Comparison of ENCODE assay signal across 1 cellular context in the genomic region with DNA sequence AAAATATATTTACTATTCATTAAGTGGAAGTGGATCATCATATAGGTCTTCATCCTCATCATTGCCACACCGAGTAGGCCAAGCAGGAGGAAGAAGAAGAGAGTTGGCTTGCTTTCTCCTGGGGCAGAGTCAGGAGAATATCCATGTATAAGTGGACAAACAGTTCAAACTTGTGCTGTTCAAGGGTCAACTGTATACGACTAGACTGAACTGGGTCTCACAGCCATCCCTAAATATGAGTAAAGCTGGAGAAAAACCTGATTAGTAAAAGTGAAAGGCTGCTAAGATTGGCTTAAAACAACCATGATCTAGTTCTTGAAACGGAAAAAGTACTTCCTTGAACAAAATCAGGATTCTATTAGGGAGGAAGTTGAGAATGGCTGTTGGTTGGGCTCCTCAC.
TF ChIP-seq lines count a peak whose summit lies in the region.

No MANE protein-coding gene starts in this region.

TF ChIP-seq in K562, 482 proteins besides CTCF, POLR2A, EP300 and RAD21 (continued from another document and continues in another):
- TF ChIP-seq ZNF584 (CRISPR knock-in tag; IDR thresholded peaks at IDR 0.05; ENCODE audit: low read depth) (0 out of 2 replicates have a peak, but pooled peaks have one; percentile 5), ZNF134 (CRISPR knock-in tag; conservative IDR thresholded peaks at IDR 0.05) (no peak), ZNF239 (CRISPR knock-in tag; IDR thresholded peaks at IDR 0.05) (peak; percentile 7), ZNF589 (CRISPR knock-in tag; IDR thresholded peaks at IDR 0.05; ENCODE audit: low read depth) (peak; percentile 50; the same call in 1 of the 2 replicates), CTCFL (IDR thresholded peaks at IDR 0.05; ENCODE audit: borderline replicate concordance, insufficient read depth, low read depth, low read length, poor library complexity, severe bottlenecking) (no peak), MCM5 (IDR thresholded peaks at IDR 0.05; ENCODE audit: low read depth) (no peak), ZBTB43 (CRISPR knock-in tag; IDR thresholded peaks at IDR 0.05) (no peak), DDX20 (tag; IDR thresholded peaks at IDR 0.05; ENCODE audit: low read depth) (peak; percentile 18; the same call in 1 of the 2 replicates), ELF2 (CRISPR knock-in tag; IDR thresholded peaks at IDR 0.05) (0 out of 2 replicates have a peak, but pooled peaks have one; percentile 13), PHF20 (IDR thresholded peaks at IDR 0.05; ENCODE audit: partially characterized antibody) (no peak), ZNF655 (CRISPR knock-in tag; IDR thresholded peaks at IDR 0.05) (no peak), TAF7 (tag; IDR thresholded peaks at IDR 0.05) (no peak), GMEB1 (CRISPR knock-in tag; IDR thresholded peaks at IDR 0.05) (no peak), TBL1XR1 (IDR thresholded peaks at IDR 0.05; ENCODE audit: low read length in 2 of 2) (no peak), GTF2A2 (tag; IDR thresholded peaks at IDR 0.05) (0 out of 2 replicates have a peak, but pooled peaks have one; percentile 18), PTTG1 (tag; IDR thresholded peaks at IDR 0.05; ENCODE audit: low read depth) (0 out of 2 replicates have a peak, but pooled peaks have one; percentile 40), ZKSCAN8 (CRISPR knock-in tag; IDR thresholded peaks at IDR 0.05) (peak; percentile 66; the same call in 1 of the 2 replicates), ATF6 (CRISPR knock-in tag; IDR thresholded peaks at IDR 0.05) (no peak), TCF3 (CRISPR knock-in tag; IDR thresholded peaks at IDR 0.05) (no peak), ZNF354B (CRISPR knock-in tag; IDR thresholded peaks at IDR 0.05) (peak; percentile 4; the same call in 1 of the 2 replicates), ZBTB17 (CRISPR knock-in tag; IDR thresholded peaks at IDR 0.05) (no peak), NR1H2 (CRISPR knock-in tag; IDR thresholded peaks at IDR 0.05) (no peak)
- TF ChIP-seq, protein P1, sequence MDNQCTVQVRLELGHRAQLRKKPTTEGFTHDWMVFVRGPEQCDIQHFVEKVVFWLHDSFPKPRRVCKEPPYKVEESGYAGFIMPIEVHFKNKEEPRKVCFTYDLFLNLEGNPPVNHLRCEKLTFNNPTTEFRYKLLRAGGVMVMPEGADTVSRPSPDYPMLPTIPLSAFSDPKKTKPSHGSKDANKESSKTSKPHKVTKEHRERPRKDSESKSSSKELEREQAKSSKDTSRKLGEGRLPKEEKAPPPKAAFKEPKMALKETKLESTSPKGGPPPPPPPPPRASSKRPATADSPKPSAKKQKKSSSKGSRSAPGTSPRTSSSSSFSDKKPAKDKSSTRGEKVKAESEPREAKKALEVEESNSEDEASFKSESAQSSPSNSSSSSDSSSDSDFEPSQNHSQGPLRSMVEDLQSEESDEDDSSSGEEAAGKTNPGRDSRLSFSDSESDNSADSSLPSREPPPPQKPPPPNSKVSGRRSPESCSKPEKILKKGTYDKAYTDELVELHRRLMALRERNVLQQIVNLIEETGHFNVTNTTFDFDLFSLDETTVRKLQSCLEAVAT (IDR thresholded peaks at IDR 0.05): no peak
- TF ChIP-seq, protein P2, sequence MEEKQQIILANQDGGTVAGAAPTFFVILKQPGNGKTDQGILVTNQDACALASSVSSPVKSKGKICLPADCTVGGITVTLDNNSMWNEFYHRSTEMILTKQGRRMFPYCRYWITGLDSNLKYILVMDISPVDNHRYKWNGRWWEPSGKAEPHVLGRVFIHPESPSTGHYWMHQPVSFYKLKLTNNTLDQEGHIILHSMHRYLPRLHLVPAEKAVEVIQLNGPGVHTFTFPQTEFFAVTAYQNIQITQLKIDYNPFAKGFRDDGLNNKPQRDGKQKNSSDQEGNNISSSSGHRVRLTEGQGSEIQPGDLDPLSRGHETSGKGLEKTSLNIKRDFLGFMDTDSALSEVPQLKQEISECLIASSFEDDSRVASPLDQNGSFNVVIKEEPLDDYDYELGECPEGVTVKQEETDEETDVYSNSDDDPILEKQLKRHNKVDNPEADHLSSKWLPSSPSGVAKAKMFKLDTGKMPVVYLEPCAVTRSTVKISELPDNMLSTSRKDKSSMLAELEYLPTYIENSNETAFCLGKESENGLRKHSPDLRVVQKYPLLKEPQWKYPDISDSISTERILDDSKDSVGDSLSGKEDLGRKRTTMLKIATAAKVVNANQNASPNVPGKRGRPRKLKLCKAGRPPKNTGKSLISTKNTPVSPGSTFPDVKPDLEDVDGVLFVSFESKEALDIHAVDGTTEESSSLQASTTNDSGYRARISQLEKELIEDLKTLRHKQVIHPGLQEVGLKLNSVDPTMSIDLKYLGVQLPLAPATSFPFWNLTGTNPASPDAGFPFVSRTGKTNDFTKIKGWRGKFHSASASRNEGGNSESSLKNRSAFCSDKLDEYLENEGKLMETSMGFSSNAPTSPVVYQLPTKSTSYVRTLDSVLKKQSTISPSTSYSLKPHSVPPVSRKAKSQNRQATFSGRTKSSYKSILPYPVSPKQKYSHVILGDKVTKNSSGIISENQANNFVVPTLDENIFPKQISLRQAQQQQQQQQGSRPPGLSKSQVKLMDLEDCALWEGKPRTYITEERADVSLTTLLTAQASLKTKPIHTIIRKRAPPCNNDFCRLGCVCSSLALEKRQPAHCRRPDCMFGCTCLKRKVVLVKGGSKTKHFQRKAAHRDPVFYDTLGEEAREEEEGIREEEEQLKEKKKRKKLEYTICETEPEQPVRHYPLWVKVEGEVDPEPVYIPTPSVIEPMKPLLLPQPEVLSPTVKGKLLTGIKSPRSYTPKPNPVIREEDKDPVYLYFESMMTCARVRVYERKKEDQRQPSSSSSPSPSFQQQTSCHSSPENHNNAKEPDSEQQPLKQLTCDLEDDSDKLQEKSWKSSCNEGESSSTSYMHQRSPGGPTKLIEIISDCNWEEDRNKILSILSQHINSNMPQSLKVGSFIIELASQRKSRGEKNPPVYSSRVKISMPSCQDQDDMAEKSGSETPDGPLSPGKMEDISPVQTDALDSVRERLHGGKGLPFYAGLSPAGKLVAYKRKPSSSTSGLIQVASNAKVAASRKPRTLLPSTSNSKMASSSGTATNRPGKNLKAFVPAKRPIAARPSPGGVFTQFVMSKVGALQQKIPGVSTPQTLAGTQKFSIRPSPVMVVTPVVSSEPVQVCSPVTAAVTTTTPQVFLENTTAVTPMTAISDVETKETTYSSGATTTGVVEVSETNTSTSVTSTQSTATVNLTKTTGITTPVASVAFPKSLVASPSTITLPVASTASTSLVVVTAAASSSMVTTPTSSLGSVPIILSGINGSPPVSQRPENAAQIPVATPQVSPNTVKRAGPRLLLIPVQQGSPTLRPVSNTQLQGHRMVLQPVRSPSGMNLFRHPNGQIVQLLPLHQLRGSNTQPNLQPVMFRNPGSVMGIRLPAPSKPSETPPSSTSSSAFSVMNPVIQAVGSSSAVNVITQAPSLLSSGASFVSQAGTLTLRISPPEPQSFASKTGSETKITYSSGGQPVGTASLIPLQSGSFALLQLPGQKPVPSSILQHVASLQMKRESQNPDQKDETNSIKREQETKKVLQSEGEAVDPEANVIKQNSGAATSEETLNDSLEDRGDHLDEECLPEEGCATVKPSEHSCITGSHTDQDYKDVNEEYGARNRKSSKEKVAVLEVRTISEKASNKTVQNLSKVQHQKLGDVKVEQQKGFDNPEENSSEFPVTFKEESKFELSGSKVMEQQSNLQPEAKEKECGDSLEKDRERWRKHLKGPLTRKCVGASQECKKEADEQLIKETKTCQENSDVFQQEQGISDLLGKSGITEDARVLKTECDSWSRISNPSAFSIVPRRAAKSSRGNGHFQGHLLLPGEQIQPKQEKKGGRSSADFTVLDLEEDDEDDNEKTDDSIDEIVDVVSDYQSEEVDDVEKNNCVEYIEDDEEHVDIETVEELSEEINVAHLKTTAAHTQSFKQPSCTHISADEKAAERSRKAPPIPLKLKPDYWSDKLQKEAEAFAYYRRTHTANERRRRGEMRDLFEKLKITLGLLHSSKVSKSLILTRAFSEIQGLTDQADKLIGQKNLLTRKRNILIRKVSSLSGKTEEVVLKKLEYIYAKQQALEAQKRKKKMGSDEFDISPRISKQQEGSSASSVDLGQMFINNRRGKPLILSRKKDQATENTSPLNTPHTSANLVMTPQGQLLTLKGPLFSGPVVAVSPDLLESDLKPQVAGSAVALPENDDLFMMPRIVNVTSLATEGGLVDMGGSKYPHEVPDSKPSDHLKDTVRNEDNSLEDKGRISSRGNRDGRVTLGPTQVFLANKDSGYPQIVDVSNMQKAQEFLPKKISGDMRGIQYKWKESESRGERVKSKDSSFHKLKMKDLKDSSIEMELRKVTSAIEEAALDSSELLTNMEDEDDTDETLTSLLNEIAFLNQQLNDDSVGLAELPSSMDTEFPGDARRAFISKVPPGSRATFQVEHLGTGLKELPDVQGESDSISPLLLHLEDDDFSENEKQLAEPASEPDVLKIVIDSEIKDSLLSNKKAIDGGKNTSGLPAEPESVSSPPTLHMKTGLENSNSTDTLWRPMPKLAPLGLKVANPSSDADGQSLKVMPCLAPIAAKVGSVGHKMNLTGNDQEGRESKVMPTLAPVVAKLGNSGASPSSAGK (IDR thresholded peaks at IDR 0.05): no peak
- TF ChIP-seq, protein P3, sequence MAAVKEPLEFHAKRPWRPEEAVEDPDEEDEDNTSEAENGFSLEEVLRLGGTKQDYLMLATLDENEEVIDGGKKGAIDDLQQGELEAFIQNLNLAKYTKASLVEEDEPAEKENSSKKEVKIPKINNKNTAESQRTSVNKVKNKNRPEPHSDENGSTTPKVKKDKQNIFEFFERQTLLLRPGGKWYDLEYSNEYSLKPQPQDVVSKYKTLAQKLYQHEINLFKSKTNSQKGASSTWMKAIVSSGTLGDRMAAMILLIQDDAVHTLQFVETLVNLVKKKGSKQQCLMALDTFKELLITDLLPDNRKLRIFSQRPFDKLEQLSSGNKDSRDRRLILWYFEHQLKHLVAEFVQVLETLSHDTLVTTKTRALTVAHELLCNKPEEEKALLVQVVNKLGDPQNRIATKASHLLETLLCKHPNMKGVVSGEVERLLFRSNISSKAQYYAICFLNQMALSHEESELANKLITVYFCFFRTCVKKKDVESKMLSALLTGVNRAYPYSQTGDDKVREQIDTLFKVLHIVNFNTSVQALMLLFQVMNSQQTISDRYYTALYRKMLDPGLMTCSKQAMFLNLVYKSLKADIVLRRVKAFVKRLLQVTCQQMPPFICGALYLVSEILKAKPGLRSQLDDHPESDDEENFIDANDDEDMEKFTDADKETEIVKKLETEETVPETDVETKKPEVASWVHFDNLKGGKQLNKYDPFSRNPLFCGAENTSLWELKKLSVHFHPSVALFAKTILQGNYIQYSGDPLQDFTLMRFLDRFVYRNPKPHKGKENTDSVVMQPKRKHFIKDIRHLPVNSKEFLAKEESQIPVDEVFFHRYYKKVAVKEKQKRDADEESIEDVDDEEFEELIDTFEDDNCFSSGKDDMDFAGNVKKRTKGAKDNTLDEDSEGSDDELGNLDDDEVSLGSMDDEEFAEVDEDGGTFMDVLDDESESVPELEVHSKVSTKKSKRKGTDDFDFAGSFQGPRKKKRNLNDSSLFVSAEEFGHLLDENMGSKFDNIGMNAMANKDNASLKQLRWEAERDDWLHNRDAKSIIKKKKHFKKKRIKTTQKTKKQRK (IDR thresholded peaks at IDR 0.05; ENCODE audit: borderline replicate concordance, low read depth, low read length): no peak
